Comparison of ENCODE assay signal across 15 cellular contexts in genomic region chr6:25025919-25026301, GRCh38.
DNase-seq lines count a peak whose midpoint lies in the region; ATAC-seq, FAIRE-seq and TF ChIP-seq lines count a peak whose summit lies in the region.
"Had no signal": no experiment of that assay in that cellular context is flagged by ENCODE, and none has a peak within 500 bp of the region (broad histone marks: within the 10 kb centered on the region; RNA-seq: fewer than 3 reads in every experiment).

No MANE protein-coding gene starts in this region.

- H3K4me1 Mint-ChIP-seq in CD14-positive monocyte: peaks cover 34% of the 10 kb centered on the region
- peaks cover 26% of the 10 kb centered on the region for H3K4me1 Mint-ChIP-seq in GM23338
- peaks cover 77% of the 10 kb centered on the region for H3K4me1 Mint-ChIP-seq in activated CD4-positive, alpha-beta memory T cell treated with anti-CD3 and anti-CD28 coated beads for 36 hours (ENCODE audit: low read depth)

- no peaks in the 10 kb centered on the region for H3K79me2 ChIP-seq in GM23338 (replicated peaks; ENCODE audit: insufficient read depth)
- H3K79me2 ChIP-seq in keratinocyte (ENCODE audit: control insufficient read depth, insufficient read depth, low read length): no peaks in the 10 kb centered on the region

- H3K4me3 ChIP-seq in GM23338: no peak overlapping the region
- H3K4me3 ChIP-seq in keratinocyte (ENCODE audit: control insufficient read depth in 2 of 3, extremely low read depth in 1 of 3, insufficient read depth in 2 of 3, low read depth in 1 of 3, low read length in 3 of 3): no peak overlapping the region
- no peak overlapping the region for H3K4me3 ChIP-seq in heart right ventricle
- H3K4me3 ChIP-seq: esophagus muscularis mucosa had no signal

- H2AFZ ChIP-seq in GM23338 (no peak overlapping the region), keratinocyte (ENCODE audit: control insufficient read depth, low read length) (peak overlapping the region; percentile 62)

- WGBS in heart right ventricle, 2 donors: 81 to 82% methylated on average over 2 of the region's 2 CpGs

- H3K4me3 Mint-ChIP-seq in CD14-positive monocyte: no peak overlapping the region
- no peak overlapping the region for H3K4me3 Mint-ChIP-seq in GM23338
- H3K4me3 Mint-ChIP-seq in activated CD4-positive, alpha-beta memory T cell treated with anti-CD3 and anti-CD28 coated beads for 36 hours: peak overlapping the region; percentile 71

- in situ Hi-C loops in ACHN (cut with HindIII; ENCODE audit: low pct_ligation_motif_present, low pct_unique_long_range_greater_than_20kb, low sequenced_read_pairs): no loop called here

- intact Hi-C loops in CD14-positive monocyte (cut with micrococcal nuclease) (loop anchor here (5.0 to 10.0 kb wide), 2 partner anchors 41 to 49 kb away; no protein-coding TSS in a partner anchor), heart right ventricle (cut with DNase I) (no loop called here)
- intact Hi-C loops in activated CD4-positive, alpha-beta memory T cell treated with anti-CD3 and anti-CD28 coated beads for 36 hours (cut with micrococcal nuclease): loop anchor here (1.0 to 5.0 kb wide), 5 partner anchors 19 to 305 kb away; no protein-coding TSS in a partner anchor

- H3K27me3 ChIP-seq in GM23338 (ENCODE audit: insufficient read depth) (no peaks in the 10 kb centered on the region), keratinocyte (ENCODE audit: control insufficient read depth, extremely low read depth, insufficient read depth, low read length) (no peaks in the 10 kb centered on the region), heart right ventricle (no peaks in the 10 kb centered on the region)
- H3K27me3 ChIP-seq: esophagus muscularis mucosa had no signal

- H3K36me3 ChIP-seq in GM23338 (ENCODE audit: insufficient read depth) (no peaks in the 10 kb centered on the region), keratinocyte (ENCODE audit: control insufficient read depth in 2 of 2, extremely low read depth in 1 of 2, insufficient read depth in 2 of 2, low read length in 2 of 2) (no peaks in the 10 kb centered on the region), heart right ventricle (no peaks in the 10 kb centered on the region)
- H3K36me3 ChIP-seq: esophagus muscularis mucosa had no signal

- POLR2A ChIA-PET in activated CD4-positive, alpha-beta memory T cell treated with anti-CD3 and anti-CD28 coated beads for 36 hours (lab: Charles Lee): interaction anchor here (0.7 to 3.1 kb wide), 21 partner anchors 8 to 532 kb away, joined by 3 to 44 read pairs (median 6); partner anchors contain the start of gene C6orf62

- CTCF ChIA-PET in activated CD4-positive, alpha-beta memory T cell treated with anti-CD3 and anti-CD28 coated beads for 36 hours (lab: Charles Lee): interaction anchor here (0.7 to 6.7 kb wide), 20 partner anchors 7 to 444 kb away, joined by 3 to 110 read pairs (median 12); partner anchors contain the start of gene RIPOR2

- H3K9me3 ChIP-seq in keratinocyte (ENCODE audit: control insufficient read depth, low read depth, low read length) (no peaks in the 10 kb centered on the region), heart right ventricle (no peaks in the 10 kb centered on the region)
- H3K9me3 ChIP-seq: esophagus muscularis mucosa had no signal

- H3K27ac ChIP-seq in GM23338 (ENCODE audit: low read depth) (no peak overlapping the region), keratinocyte (ENCODE audit: control insufficient read depth, insufficient read depth, low read length) (peak overlapping the region; percentile 47), heart right ventricle (no peak overlapping the region)
- H3K27ac ChIP-seq: C4-2B, esophagus muscularis mucosa had no signal

- H3F3A ChIP-seq in GM23338 (replicated peaks; ENCODE audit: low read depth): 0 out of 2 replicates have a peak, but pooled peaks cover 6% of the 10 kb centered on the region

- peaks cover 32% of the 10 kb centered on the region for H3K4me1 ChIP-seq in GM23338 (ENCODE audit: insufficient read depth)
- H3K4me1 ChIP-seq in keratinocyte (ENCODE audit: control insufficient read depth, extremely low read depth, insufficient read depth, low read length): peaks cover 26% of the 10 kb centered on the region
- peaks cover 0 to 8% (median 0%) of the 10 kb centered on the region in 9 donors for H3K4me1 ChIP-seq in heart right ventricle
- H3K4me1 ChIP-seq: esophagus muscularis mucosa had no signal

- no peaks in the 10 kb centered on the region for H3K9me2 ChIP-seq in GM23338 (ENCODE audit: insufficient read depth)

- FAIRE-seq in keratinocyte (lab: Jason Lieb, UNC): no peak
- FAIRE-seq: TTC549 had no signal

- peaks cover 7 to 8% of the 10 kb centered on the region in 2 donors for H3K36me3 Mint-ChIP-seq in CD14-positive monocyte
- no peaks in the 10 kb centered on the region for H3K36me3 Mint-ChIP-seq in GM23338 (ENCODE audit: low read depth)
- peaks cover 14% of the 10 kb centered on the region for H3K36me3 Mint-ChIP-seq in activated CD4-positive, alpha-beta memory T cell treated with anti-CD3 and anti-CD28 coated beads for 36 hours

- ATAC-seq in GM23338 (no peak), heart right ventricle (no peak), GM21825 (IDR thresholded peaks at IDR 0.05; ENCODE audit: unreplicated experiment) (no peak)
- ATAC-seq: left cardiac atrium had no signal

- no peak overlapping the region for H3K9ac ChIP-seq in keratinocyte (ENCODE audit: control insufficient read depth, extremely low read depth, insufficient read depth, low read length)

- H3K9me1 ChIP-seq in keratinocyte (ENCODE audit: control insufficient read depth, extremely low read depth, insufficient read depth, low read length): no peaks in the 10 kb centered on the region

- TF ChIP-seq CTCF in CD14-positive monocyte (IDR thresholded peaks at IDR 0.05) (no peak), GM23338 (conservative IDR thresholded peaks at IDR 0.05; ENCODE audit: low read depth in 2 of 2) (no peak), keratinocyte (optimal IDR thresholded peaks at IDR 0.05 in 1 of 3, IDR thresholded peaks at IDR 0.05 in 1 of 3, conservative IDR thresholded peaks at IDR 0.05 in 1 of 3; ENCODE audit: extremely low read depth in 1 of 3, insufficient read depth in 2 of 3, low read length in 3 of 3) (no peak), heart right ventricle (IDR thresholded peaks at IDR 0.05) (no peak)

- DNase-seq in CD14-positive monocyte (ENCODE audit: low spot score) (no peak), GM23338 (ENCODE audit: low spot score) (no peak), keratinocyte (ENCODE audit: low read depth, low spot score) (no peak), ACHN (no peak), heart right ventricle (no peak)
- no peak for DNase-seq in activated CD4-positive, alpha-beta memory T cell treated with anti-CD3 and anti-CD28 coated beads for 36 hours
- DNase-seq: activated CD8-positive, alpha-beta memory T cell treated with anti-CD3 and anti-CD28 coated beads, Interleukin-2, amount 50 U/mL, for 4 hours; left cardiac atrium; MV-4-11; NCI-H82; Right ventricle myocardium superior had no signal

- peaks cover 0 to 2% (median 0%) of the 10 kb centered on the region in 7 donors for H3K9me3 Mint-ChIP-seq in CD14-positive monocyte
- H3K9me3 Mint-ChIP-seq in GM23338: no peaks in the 10 kb centered on the region
- H3K9me3 Mint-ChIP-seq in activated CD4-positive, alpha-beta memory T cell treated with anti-CD3 and anti-CD28 coated beads for 36 hours: no peaks in the 10 kb centered on the region

- H3K4me2 ChIP-seq in GM23338 (no peak overlapping the region), keratinocyte (ENCODE audit: control insufficient read depth, extremely low read depth, insufficient read depth, low read depth, low read length) (peak overlapping the region; percentile 67)

- H3K27ac Mint-ChIP-seq in CD14-positive monocyte (peak overlapping the region in 5 of 7 donors; percentile 6 to 79 (median 56)), GM23338 (peak overlapping the region; percentile 74)
- H3K27ac Mint-ChIP-seq in activated CD4-positive, alpha-beta memory T cell treated with anti-CD3 and anti-CD28 coated beads for 36 hours: peak overlapping the region; percentile 96

- no peaks in the 10 kb centered on the region for H3K27me3 Mint-ChIP-seq in CD14-positive monocyte (ENCODE audit: low read depth in 3 of 3)
- peaks cover 2% of the 10 kb centered on the region for H3K27me3 Mint-ChIP-seq in GM23338 (ENCODE audit: insufficient read depth, low read depth, poor library complexity)
- no peaks in the 10 kb centered on the region for H3K27me3 Mint-ChIP-seq in activated CD4-positive, alpha-beta memory T cell treated with anti-CD3 and anti-CD28 coated beads for 36 hours

- dilution Hi-C loops in keratinocyte (cut with MboI; ENCODE audit: extremely low pct_ligation_motif_present, low sequenced_read_pairs): no loop called here

- H4K20me1 ChIP-seq in GM23338 (replicated peaks; ENCODE audit: insufficient read depth) (no peaks in the 10 kb centered on the region), keratinocyte (ENCODE audit: control insufficient read depth, extremely low read depth, insufficient read depth, low read length) (no peaks in the 10 kb centered on the region)

TF ChIP-seq in GM23338, 12 proteins besides CTCF, POLR2A, EP300 and RAD21 (continues in another document):
- TF ChIP-seq EZH2 (IDR thresholded peaks at IDR 0.05; ENCODE audit: low read depth, unreplicated experiment): no peak
- no peak for TF ChIP-seq JUNB (IDR thresholded peaks at IDR 0.05; ENCODE audit: unreplicated experiment)
- no peak for TF ChIP-seq STAT1 (IDR thresholded peaks at IDR 0.05; ENCODE audit: unreplicated experiment)
- TF ChIP-seq NANOG (IDR thresholded peaks at IDR 0.05; ENCODE audit: borderline replicate concordance): no peak

Comparison
In these comparisons a context has a peak if more than half of its experiments do, and no peak if none do; other contexts are left out.
1. intact Hi-C loops: an anchor here in CD14-positive monocyte (5.0 to 10.0 kb wide) and activated CD4-positive, alpha-beta memory T cell treated with anti-CD3 and anti-CD28 coated beads for 36 hours (1.0 to 5.0 kb wide); none called in heart right ventricle.